In genomic region chr17:21495281-21495680, GRCh38 we compare ENCODE assay signal across 27 cellular contexts.
A peak's percentile ranks its signal among the peaks of the same experiment; 100 is the strongest.
DNase-seq lines count a peak whose midpoint lies in the region; ATAC-seq and TF ChIP-seq lines count a peak whose summit lies in the region.
"Had no signal": no experiment of that assay in that cellular context is flagged by ENCODE, and none has a peak within 500 bp of the region (broad histone marks: within the 10 kb centered on the region; RNA-seq: fewer than 3 reads in every experiment).

No MANE protein-coding gene starts in this region.

- H3K9me3 ChIP-seq in thyroid gland (no peaks in the 10 kb centered on the region), mammary epithelial cell (replicated peaks; ENCODE audit: insufficient read depth, low read length) (no peaks in the 10 kb centered on the region)
- H3K9me3 ChIP-seq: ovary, SJSA1 had no signal

- H3K4me2 ChIP-seq in mammary epithelial cell (ENCODE audit: insufficient read depth, low read depth, low read length), result no peak overlapping the region

- H3K36me3 Mint-ChIP-seq in glutamatergic neuron (ENCODE audit: unreplicated experiment), result peaks cover 7% of the 10 kb centered on the region
- H3K36me3 Mint-ChIP-seq: CD4-positive, CD25-positive, alpha-beta regulatory T cell; stimulated activated naive B cell treated with anti-CD40 and anti-IgM and Interleukin-4, amounts not matched to agents 10 μg/mL and 1 μg/mL and 100 μg/mL, for 72 hours; type B pancreatic cell had no signal

- TF ChIP-seq CTCF in glutamatergic neuron (IDR thresholded peaks at IDR 0.05; ENCODE audit: partially characterized antibody, unreplicated experiment) (no peak), thyroid gland (IDR thresholded peaks at IDR 0.05) (peak in 3 of 6 experiments; percentile 20 to 44 (median 20)), mammary epithelial cell (conservative IDR thresholded peaks at IDR 0.05 in 1 of 2, IDR thresholded peaks at IDR 0.05 in 1 of 2; ENCODE audit: extremely low read depth in 1 of 2, insufficient read depth in 1 of 2, low read depth in 1 of 2, low read length in 2 of 2) (no peak)

- H3K9ac ChIP-seq in mammary epithelial cell (ENCODE audit: insufficient read depth, low read length), result no peak overlapping the region

- dilution Hi-C loops in mammary epithelial cell (cut with HindIII; ENCODE audit: low sequenced_read_pairs), result no loop called here

- no peaks in the 10 kb centered on the region for H3K4me1 ChIP-seq in thyroid gland
- no peaks in the 10 kb centered on the region for H3K4me1 ChIP-seq in mammary epithelial cell (ENCODE audit: insufficient read depth, low read length)
- H3K4me1 ChIP-seq: SJSA1 had no signal

- TF ChIP-seq POLR2A in thyroid gland (IDR thresholded peaks at IDR 0.05), result no peak

- no peak overlapping the region for H3K4me3 ChIP-seq in thyroid gland (replicated peaks in 1 of 3)
- H3K4me3 ChIP-seq in mammary epithelial cell (replicated peaks in 1 of 3; ENCODE audit: insufficient read depth in 1 of 3, low read depth in 2 of 3, low read length in 3 of 3), result no peak overlapping the region
- H3K4me3 ChIP-seq: K562, lung, ovary, SJSA1 had no signal

- H3K36me3 ChIP-seq in thyroid gland (no peaks in the 10 kb centered on the region), mammary epithelial cell (ENCODE audit: insufficient read depth, low read length) (no peaks in the 10 kb centered on the region)
- H3K36me3 ChIP-seq: ovary, SJSA1 had no signal

- no peaks in the 10 kb centered on the region for H3K79me2 ChIP-seq in mammary epithelial cell (ENCODE audit: insufficient read depth, low read length)

- no TSS peak for BruUV-seq in mammary epithelial cell (replicated peaks; lab: Mats Ljungman, UMichigan)

- no peak overlapping the region for H3K4me3 Mint-ChIP-seq in glutamatergic neuron (ENCODE audit: unreplicated experiment)
- H3K4me3 Mint-ChIP-seq: activated B cell treated with CpG ODN at 0.5 μM for 24 hours; activated CD4-positive, alpha-beta T cell treated with anti-CD3 and anti-CD28 coated beads, Interleukin-2, amount 10 ng/mL, durations not matched to agents 7 days and 5 days; activated naive CD8-positive, alpha-beta T cell treated with anti-CD3 and anti-CD28 coated beads, Interleukin-2, amount 50 U/mL, for 24 hours; activated T-cell treated with anti-CD3 and anti-CD28 coated beads, Interleukin-2, amount 50 U/mL, for 4 hours; CD4-positive, CD25-positive, alpha-beta regulatory T cell; effector memory CD8-positive, alpha-beta T cell; stimulated activated naive B cell treated with anti-CD40 and anti-IgM and Interleukin-4, amounts not matched to agents 10 μg/mL and 1 μg/mL and 100 μg/mL, for 72 hours; type B pancreatic cell had no signal

- CTCF ChIA-PET in mammary epithelial cell (lab: Charles Lee; ENCODE audit: low non-redundant PET), result no interaction called here

- H3K4me1 Mint-ChIP-seq in glutamatergic neuron (ENCODE audit: low read depth, unreplicated experiment), result peaks cover 2% of the 10 kb centered on the region
- H3K4me1 Mint-ChIP-seq: activated B cell treated with CpG ODN at 0.5 μM for 24 hours; activated CD4-positive, alpha-beta T cell treated with anti-CD3 and anti-CD28 coated beads, Interleukin-2, amount 10 ng/mL, durations not matched to agents 7 days and 5 days; activated naive CD8-positive, alpha-beta T cell treated with anti-CD3 and anti-CD28 coated beads, Interleukin-2, amount 50 U/mL, for 24 hours; CD4-positive, CD25-positive, alpha-beta regulatory T cell; stimulated activated naive B cell treated with anti-CD40 and anti-IgM and Interleukin-4, amounts not matched to agents 10 μg/mL and 1 μg/mL and 100 μg/mL, for 72 hours had no signal

- H3K27ac ChIP-seq in thyroid gland (peak overlapping the region in 1 of 3 donors; percentile 49), mammary epithelial cell (ENCODE audit: insufficient read depth, low read depth, low read length) (no peak overlapping the region)
- H3K27ac ChIP-seq: ovary, SJSA1 had no signal

- peak; percentile 23 to 42 for DNase-seq in SHP77 (lab: John Stamatoyannopoulos, UW)
- no peak for DNase-seq in SHP77 treated with DMSO at 0.1 percent for 48 hours (lab: John Stamatoyannopoulos, UW)
- peak; percentile 3 for DNase-seq in NCI-H345 treated with DMSO at 0.1 percent for 48 hours (lab: John Stamatoyannopoulos, UW; ENCODE audit: unreplicated experiment)
- DNase-seq in glutamatergic neuron, result no peak
- peak; percentile 85 to 89 for DNase-seq in thyroid gland
- DNase-seq in mammary epithelial cell, result no peak
- DNase-seq in NCI-H526 treated with DMSO at 0.1 percent for 48 hours (lab: John Stamatoyannopoulos, UW), result no peak
- DNase-seq: 8988T; activated B cell treated with CpG ODN at 0.5 μM for 24 hours; activated CD4-positive, alpha-beta T cell treated with anti-CD3 and anti-CD28 coated beads, Interleukin-2, amount 10 ng/mL, durations not matched to agents 7 days and 5 days; activated gamma-delta T cell treated with Interleukin-2 at 50 U/mL for 16 hours; activated naive CD8-positive, alpha-beta T cell treated with anti-CD3 and anti-CD28 coated beads, Interleukin-2, amount 50 U/mL, for 24 hours; activated T-cell treated with anti-CD3 and anti-CD28 coated beads, Interleukin-2, amount 50 U/mL, for 4 hours; Calu3; CD4-positive, CD25-positive, alpha-beta regulatory T cell; DND-41; effector memory CD8-positive, alpha-beta T cell; H7; NCI-H2029; ovary; stimulated activated naive B cell treated with anti-CD40 and anti-IgM and Interleukin-4, amounts not matched to agents 10 μg/mL and 1 μg/mL and 100 μg/mL, for 72 hours had no signal

- WGBS in thyroid gland, 2 donors, result 33 to 35% methylated on average over 7 to 8 of the region's 8 CpGs
- 64% methylated on average over 8 of the region's 8 CpGs for WGBS in mammary epithelial cell (ENCODE audit: low coverage, missing lambda C conversion rate)

- H3K27ac Mint-ChIP-seq in glutamatergic neuron (ENCODE audit: unreplicated experiment), result peak overlapping the region; percentile 43
- H3K27ac Mint-ChIP-seq: activated B cell treated with CpG ODN at 0.5 μM for 24 hours; activated CD4-positive, alpha-beta T cell treated with anti-CD3 and anti-CD28 coated beads, Interleukin-2, amount 10 ng/mL, durations not matched to agents 7 days and 5 days; activated naive CD8-positive, alpha-beta T cell treated with anti-CD3 and anti-CD28 coated beads, Interleukin-2, amount 50 U/mL, for 24 hours; effector memory CD8-positive, alpha-beta T cell; stimulated activated naive B cell treated with anti-CD40 and anti-IgM and Interleukin-4, amounts not matched to agents 10 μg/mL and 1 μg/mL and 100 μg/mL, for 72 hours; type B pancreatic cell had no signal

- H3K27me3 ChIP-seq in thyroid gland (no peaks in the 10 kb centered on the region), mammary epithelial cell (ENCODE audit: insufficient read depth, low read length) (no peaks in the 10 kb centered on the region)
- H3K27me3 ChIP-seq: ovary, SJSA1 had no signal

- no peak for ATAC-seq in GM18873 (IDR thresholded peaks at IDR 0.05; ENCODE audit: low FRiP score, unreplicated experiment)
- ATAC-seq: activated naive CD8-positive, alpha-beta T cell treated with anti-CD3 and anti-CD28 coated beads, Interleukin-2, amount 50 U/mL, for 24 hours; activated T-cell treated with anti-CD3 and anti-CD28 coated beads, Interleukin-2, amount 50 U/mL, for 4 hours; effector memory CD8-positive, alpha-beta T cell; esophagus mucosa; K562; stimulated activated naive B cell treated with anti-CD40 and anti-IgM and Interleukin-4, amounts not matched to agents 10 μg/mL and 1 μg/mL and 100 μg/mL, for 72 hours had no signal

- no peaks in the 10 kb centered on the region for H3K27me3 Mint-ChIP-seq in glutamatergic neuron (ENCODE audit: unreplicated experiment)

- intact Hi-C loops in thyroid gland (cut with DNase I) (no loop called here), mammary epithelial cell (cut with micrococcal nuclease) (no loop called here)

- peaks cover 1% of the 10 kb centered on the region for H3K9me3 Mint-ChIP-seq in glutamatergic neuron (ENCODE audit: unreplicated experiment)
- H3K9me3 Mint-ChIP-seq: activated B cell treated with CpG ODN at 0.5 μM for 24 hours; activated CD4-positive, alpha-beta T cell treated with anti-CD3 and anti-CD28 coated beads, Interleukin-2, amount 10 ng/mL, durations not matched to agents 7 days and 5 days; activated naive CD8-positive, alpha-beta T cell treated with anti-CD3 and anti-CD28 coated beads, Interleukin-2, amount 50 U/mL, for 24 hours; activated T-cell treated with anti-CD3 and anti-CD28 coated beads, Interleukin-2, amount 50 U/mL, for 4 hours; CD4-positive, CD25-positive, alpha-beta regulatory T cell; effector memory CD8-positive, alpha-beta T cell; stimulated activated naive B cell treated with anti-CD40 and anti-IgM and Interleukin-4, amounts not matched to agents 10 μg/mL and 1 μg/mL and 100 μg/mL, for 72 hours; type B pancreatic cell had no signal

- in situ Hi-C loops in mammary epithelial cell (cut with MboI; ENCODE audit: low sequenced_read_pairs in 2 of 2), result no loop called here

- H4K20me1 ChIP-seq in mammary epithelial cell (ENCODE audit: insufficient read depth, low read length), result no peaks in the 10 kb centered on the region

- no peak overlapping the region for H2AFZ ChIP-seq in mammary epithelial cell (ENCODE audit: low read depth, low read length)

Comparison
In these comparisons a context has a peak if more than half of its experiments do, and no peak if none do; other contexts are left out.
1. DNase-seq: peak in SHP77 (2 of 2), NCI-H345 treated with DMSO at 0.1 percent for 48 hours (single experiment) and thyroid gland (2 of 2); none in SHP77 treated with DMSO at 0.1 percent for 48 hours (single experiment), glutamatergic neuron (single experiment), mammary epithelial cell (single experiment) and NCI-H526 treated with DMSO at 0.1 percent for 48 hours (single experiment).